1 cellular context compared by ENCODE assay signal in genomic region chr1:192573499-192573898, GRCh38.
TF ChIP-seq lines count a peak whose summit lies in the region.

No MANE protein-coding gene starts in this region.

TF ChIP-seq in GM23338, 12 proteins besides CTCF, POLR2A, EP300 and RAD21 (continued from another document):
- TF ChIP-seq ZNF462 (CRISPR knock-in tag; IDR thresholded peaks at IDR 0.05) (no peak), NANOG (IDR thresholded peaks at IDR 0.05; ENCODE audit: borderline replicate concordance) (no peak), REST (IDR thresholded peaks at IDR 0.05; ENCODE audit: unreplicated experiment) (no peak), EZH2 (IDR thresholded peaks at IDR 0.05; ENCODE audit: low read depth, unreplicated experiment) (no peak)
